Comparison of ENCODE assay signal across 11 cellular contexts in genomic region chr11:57801185-57801490, GRCh38. TPM values are rescaled to one million over a fixed set of nuclear protein-coding genes. Genes with fewer than 3 reads are reported as not detected.
DNase-seq lines count a peak whose midpoint lies in the region; ATAC-seq and TF ChIP-seq lines count a peak whose summit lies in the region.
"Had no signal": no experiment of that assay in that cellular context is flagged by ENCODE, and none has a peak within 500 bp of the region (broad histone marks: within the 10 kb centered on the region; RNA-seq: fewer than 3 reads in every experiment).

No MANE protein-coding gene starts in this region.

- peaks cover 14% of the 10 kb centered on the region for H3K36me3 ChIP-seq in Caco-2 (ENCODE audit: control insufficient read depth, insufficient read depth, low read length)
- peaks cover 60% of the 10 kb centered on the region for H3K36me3 ChIP-seq in IMR-90 (ENCODE audit: control insufficient read depth, insufficient read depth, low read length)
- peaks cover 60% of the 10 kb centered on the region for H3K36me3 ChIP-seq in adipocyte (ENCODE audit: control insufficient read depth, insufficient read depth, low read length, severe bottlenecking)
- H3K36me3 ChIP-seq in neural cell (ENCODE audit: insufficient read depth, low read length) = peaks cover 13% of the 10 kb centered on the region

- intact Hi-C loops in Caco-2 (cut with micrococcal nuclease; ENCODE audit: unreplicated experiment) = loop anchor here (2.0 kb wide), 1 partner anchor 138 kb away; no protein-coding TSS in a partner anchor
- intact Hi-C loops in IMR-90 (cut with micrococcal nuclease) = loop anchor here (5.0 kb wide), 1 partner anchor 234 kb away; the partner anchor contains the start of gene UBE2L6

- H3K27ac ChIP-seq in IMR-90 (ENCODE audit: insufficient read depth, low read length) (no peak overlapping the region), neural cell (ENCODE audit: low read length) (no peak overlapping the region)

- no peaks in the 10 kb centered on the region for H3F3A ChIP-seq in neural cell (ENCODE audit: insufficient read depth, low read length, poor library complexity, severe bottlenecking)

- no peak overlapping the region for H3K14ac ChIP-seq in IMR-90 (replicated peaks; ENCODE audit: low read depth, low read length)

- in situ Hi-C loops in IMR-90 (cut with MboI; ENCODE audit: low sequenced_read_pairs) = loop anchor here (5.0 kb wide), 1 partner anchor 54 kb away; no protein-coding TSS in a partner anchor

- H3K4me2 ChIP-seq in IMR-90 (ENCODE audit: low read depth, low read length) (no peak overlapping the region), neural cell (ENCODE audit: low read length) (no peak overlapping the region)

- POLR2A ChIA-PET in Caco-2 (lab: Charles Lee) (interaction anchor here (1.0 to 3.1 kb wide), 9 partner anchors 13 to 89 kb away, joined by 3 to 77 read pairs (median 11); partner anchors contain the start of genes BTBD18, CTNND1, MED19 and SELENOH), IMR-90 (lab: Charles Lee; ENCODE audit: unreplicated experiment) (interaction anchor here (1.2 kb wide), 1 partner anchor 40 kb away, joined by 6 read pairs; the partner anchor contains the start of gene CTNND1)

- H3K4me1 Mint-ChIP-seq in Caco-2 (ENCODE audit: low read depth, unreplicated experiment) = peaks cover 35% of the 10 kb centered on the region

- peak overlapping the region; percentile 27 for H2BK5ac ChIP-seq in IMR-90 (ENCODE audit: low read depth, low read length, poor library complexity, severe bottlenecking)

- H2BK20ac ChIP-seq in IMR-90 (ENCODE audit: low read depth, low read length) = no peak overlapping the region

- H3K27me3 Mint-ChIP-seq in Caco-2 (ENCODE audit: insufficient read depth, unreplicated experiment) = no peaks in the 10 kb centered on the region

- peaks cover 40 to 69% of the 10 kb centered on the region in 2 experiments for H3K79me1 ChIP-seq in IMR-90 (ENCODE audit: low read depth in 1 of 2, low read length in 2 of 2)

- H4K91ac ChIP-seq in IMR-90 (ENCODE audit: insufficient read depth, low read depth, low read length) = no peak overlapping the region

- no peak overlapping the region for H2AK5ac ChIP-seq in IMR-90 (ENCODE audit: low read depth, low read length)

- H4K8ac ChIP-seq in IMR-90 (ENCODE audit: low read depth in 2 of 2, low read length in 2 of 2) = no peak overlapping the region

- H3K4ac ChIP-seq in IMR-90 (ENCODE audit: low read depth, low read length) = no peak overlapping the region

- H3K79me2 ChIP-seq in neural cell (replicated peaks; ENCODE audit: insufficient read depth, low read length) = peaks cover 31% of the 10 kb centered on the region

- no peak overlapping the region for H3K4me3 Mint-ChIP-seq in Caco-2 (ENCODE audit: unreplicated experiment)

- H2BK120ac ChIP-seq in IMR-90 (ENCODE audit: low read depth, low read length) = no peak overlapping the region

- ATAC-seq in IMR-90 (ENCODE audit: low read depth) = no peak
- no peak for ATAC-seq in GM21576 (IDR thresholded peaks at IDR 0.05; ENCODE audit: unreplicated experiment)
- ATAC-seq in GM21723 (IDR thresholded peaks at IDR 0.05; ENCODE audit: unreplicated experiment) = no peak

- H3K9me3 ChIP-seq in Caco-2 (no peaks in the 10 kb centered on the region), IMR-90 (ENCODE audit: control insufficient read depth, insufficient read depth, low read length) (no peaks in the 10 kb centered on the region), adipocyte (ENCODE audit: control insufficient read depth, low read length) (no peaks in the 10 kb centered on the region), neural cell (ENCODE audit: low read length) (no peaks in the 10 kb centered on the region)
- H3K9me3 ChIP-seq: neutrophil, suprapubic skin had no signal

- peaks cover 93% of the 10 kb centered on the region for H3K36me3 Mint-ChIP-seq in Caco-2 (ENCODE audit: insufficient read depth, unreplicated experiment)

- H3K56ac ChIP-seq in IMR-90 (ENCODE audit: extremely low read depth, insufficient read depth, low read length) = no peak overlapping the region

- no peak overlapping the region for H2AFZ ChIP-seq in IMR-90 (replicated peaks; ENCODE audit: low read length, poor library complexity)
- no peak overlapping the region for H2AFZ ChIP-seq in neural cell (ENCODE audit: low read depth, low read length)

- no peaks in the 10 kb centered on the region for H3K9me3 Mint-ChIP-seq in Caco-2 (ENCODE audit: unreplicated experiment)

- CTCF ChIA-PET in Caco-2 (lab: Charles Lee) (interaction anchor here (0.9 to 3.7 kb wide), 21 partner anchors 13 to 485 kb away, joined by 3 to 101 read pairs (median 8); partner anchors contain the start of genes BTBD18, CTNND1, MED19 and SELENOH), IMR-90 (lab: Yijun Ruan, JAX) (interaction anchor here (1.0 to 2.3 kb wide), 15 partner anchors 8 to 723 kb away, joined by 3 to 11 read pairs (median 5); partner anchors contain the start of genes BTBD18 and CTNND1)

- TF ChIP-seq POLR2A in IMR-90 (IDR thresholded peaks at IDR 0.05; ENCODE audit: low read depth, low read length) = no peak

- no peak overlapping the region for H3K4me3 ChIP-seq in Caco-2 (ENCODE audit: low read depth, low read length)
- H3K4me3 ChIP-seq in IMR-90 (ENCODE audit: insufficient read depth, low read depth, low read length) = no peak overlapping the region
- H3K4me3 ChIP-seq in adipocyte (ENCODE audit: low read length) = no peak overlapping the region
- H3K4me3 ChIP-seq in neural cell (ENCODE audit: low read length) = no peak overlapping the region
- H3K4me3 ChIP-seq: suprapubic skin had no signal

- peak overlapping the region; percentile 64 for H3K27ac Mint-ChIP-seq in Caco-2 (ENCODE audit: unreplicated experiment)

- no peak for TF ChIP-seq CTCF in Caco-2 (IDR thresholded peaks at IDR 0.05; ENCODE audit: insufficient read depth in 1 of 2, low read depth in 1 of 2, low read length in 1 of 2, severe bottlenecking in 1 of 2, unreplicated experiment in 1 of 2)
- no peak for TF ChIP-seq CTCF in IMR-90 (conservative IDR thresholded peaks at IDR 0.05; ENCODE audit: low read depth, low read length)
- TF ChIP-seq CTCF in neural cell (IDR thresholded peaks at IDR 0.05; ENCODE audit: poor library complexity, severe bottlenecking) = no peak

- TF ChIP-seq EP300 in neural cell (conservative IDR thresholded peaks at IDR 0.05; ENCODE audit: poor library complexity, severe bottlenecking) = no peak

- H3K27me3 ChIP-seq in Caco-2 (replicated peaks; ENCODE audit: control insufficient read depth, insufficient read depth, low read length) = no peaks in the 10 kb centered on the region
- H3K27me3 ChIP-seq in IMR-90 (ENCODE audit: control insufficient read depth, insufficient read depth, low read length) = no peaks in the 10 kb centered on the region
- no peaks in the 10 kb centered on the region for H3K27me3 ChIP-seq in adipocyte (replicated peaks; ENCODE audit: control insufficient read depth, insufficient read depth, low read length)
- H3K27me3 ChIP-seq in neural cell (ENCODE audit: insufficient read depth, low read depth, low read length) = no peaks in the 10 kb centered on the region
- H3K27me3 ChIP-seq: neutrophil, suprapubic skin had no signal

- H3K18ac ChIP-seq in IMR-90 (ENCODE audit: low read depth, low read length) = no peak overlapping the region

- no peaks in the 10 kb centered on the region for H3K9me2 ChIP-seq in neural cell (ENCODE audit: insufficient read depth, low read length)

- peaks cover 25% of the 10 kb centered on the region for H3K4me1 ChIP-seq in Caco-2
- peaks cover 3% of the 10 kb centered on the region for H3K4me1 ChIP-seq in IMR-90 (ENCODE audit: control insufficient read depth, insufficient read depth, low read length)
- peaks cover 17% of the 10 kb centered on the region for H3K4me1 ChIP-seq in adipocyte (ENCODE audit: control insufficient read depth, insufficient read depth, low read length)

- H3K23ac ChIP-seq in IMR-90 (ENCODE audit: low read depth, low read length) = no peak overlapping the region

- peaks cover 39% of the 10 kb centered on the region for H4K20me1 ChIP-seq in IMR-90 (ENCODE audit: insufficient read depth, low read length)
- no peaks in the 10 kb centered on the region for H4K20me1 ChIP-seq in neural cell (ENCODE audit: insufficient read depth)

- DNase-seq in Caco-2 = no peak
- no peak for DNase-seq in IMR-90
- DNase-seq in adipocyte (ENCODE audit: low read depth) = no peak
- DNase-seq in cerebellar nuclear complex (lab: John Stamatoyannopoulos, UW) = no peak
- DNase-seq: aorta; stimulated activated CD4-positive, alpha-beta T cell treated with anti-CD3 and anti-CD28 coated beads, Interleukin-4, amount 100 ng/mL, for 1 hour had no signal

- H4K5ac ChIP-seq in IMR-90 (ENCODE audit: low read depth, low read length) = no peak overlapping the region

- H2BK15ac ChIP-seq in IMR-90 (ENCODE audit: low read depth, low read length) = no peak overlapping the region

- H2AK9ac ChIP-seq in IMR-90 (replicated peaks; ENCODE audit: low read depth, low read length, poor library complexity) = no peak overlapping the region

- dilution Hi-C loops in IMR-90 (cut with HindIII; ENCODE audit: low sequenced_read_pairs, unreplicated experiment) = no loop called here

- no TSS peak for BruUV-seq in Caco-2 (replicated peaks; lab: Mats Ljungman, UMichigan)
- BruUV-seq in IMR-90 (replicated peaks; lab: Mats Ljungman, UMichigan) = no TSS peak

- no peak for TF ChIP-seq RAD21 in IMR-90 (IDR thresholded peaks at IDR 0.05; ENCODE audit: low read length)
- no peak for TF ChIP-seq RAD21 in neural cell (conservative IDR thresholded peaks at IDR 0.05)

- H3K9ac ChIP-seq in IMR-90 (ENCODE audit: low read depth, low read length) (no peak overlapping the region), adipocyte (ENCODE audit: low read length) (peak overlapping the region; percentile 10), neural cell (ENCODE audit: low read length) (peak overlapping the region; percentile 58)

- peaks cover 10% of the 10 kb centered on the region for H3K9me1 ChIP-seq in IMR-90 (ENCODE audit: insufficient read depth, low read length)

RNA-seq across cellular contexts. Expression of gene CTNND1, which starts 39.5 kb away (rescaled TPM):
- 223 and 225 TPM in 2 replicates for total RNA-seq in Caco-2 (2022)
- 193 and 229 TPM in 2 replicates for total RNA-seq in IMR-90 (2012; rRNA removed)
- polyA plus RNA-seq in IMR-90 (2012; rRNA removed) = 80.5 and 88.5 TPM in 2 replicates
- 42.5 and 47.0 TPM in 2 replicates for polyA plus RNA-seq in IMR-90 (2012; cell fraction: cytosol; rRNA removed)
- polyA plus RNA-seq in IMR-90 (2012; cell fraction: nucleus; rRNA removed; ENCODE audit: low replicate concordance) = 75.5 and 127 TPM in 2 replicates
- polyA plus RNA-seq in neural cell = 70.3 and 90.3 TPM in 2 replicates
- polyA minus RNA-seq in neural cell = 174 and 182 TPM in 2 replicates

RNA-seq across cellular contexts. Expression of gene BTBD18, which starts 49.5 kb away (rescaled TPM):
- not detected in 2 replicates for total RNA-seq in Caco-2 (2022)
- not detected in 2 replicates for total RNA-seq in IMR-90 (2012; rRNA removed)
- polyA plus RNA-seq in IMR-90 (2012; rRNA removed) = not detected in 2 replicates
- not detected in 2 replicates for polyA plus RNA-seq in IMR-90 (2012; cell fraction: cytosol; rRNA removed)
- polyA plus RNA-seq in IMR-90 (2012; cell fraction: nucleus; rRNA removed; ENCODE audit: low replicate concordance) = not detected in 2 replicates
- not detected in 2 replicates for polyA plus RNA-seq in neural cell
- not detected in 2 replicates for polyA minus RNA-seq in neural cell
- total RNA-seq: aorta, suprapubic skin had no signal

RNA-seq across cellular contexts. Expression of gene SELENOH, which starts 59.8 kb away (rescaled TPM):
- total RNA-seq in Caco-2 (2022) = 174 and 175 TPM in 2 replicates
- total RNA-seq in IMR-90 (2012; rRNA removed) = 40.3 and 48.9 TPM in 2 replicates
- polyA plus RNA-seq in IMR-90 (2012; rRNA removed) = 107 and 137 TPM in 2 replicates
- polyA plus RNA-seq in IMR-90 (2012; cell fraction: cytosol; rRNA removed) = 241 and 354 TPM in 2 replicates
- polyA plus RNA-seq in IMR-90 (2012; cell fraction: nucleus; rRNA removed; ENCODE audit: low replicate concordance) = 109 and 132 TPM in 2 replicates
- 509 and 546 TPM in 2 replicates for polyA plus RNA-seq in neural cell
- 92.3 and 108 TPM in 2 replicates for polyA minus RNA-seq in neural cell
